ENCODE assay signal across 16 cellular contexts in genomic region chr3:49135499-49135898, GRCh38. TPM values are rescaled to one million over a fixed set of nuclear protein-coding genes. Genes with fewer than 3 reads are reported as not detected.
"Had no signal": no experiment of that assay in that cellular context is flagged by ENCODE, and none has a peak within 500 bp of the region (broad histone marks: within the 10 kb centered on the region; RNA-seq: fewer than 3 reads in every experiment).

No MANE protein-coding gene starts in this region.

- H3K27me3 ChIP-seq: body of pancreas, foreskin keratinocyte had no signal

- H3K4me3 Mint-ChIP-seq: activated CD8-positive, alpha-beta T cell treated with anti-CD3 and anti-CD28 coated beads for 36 hours; activated naive CD8-positive, alpha-beta T cell; T-helper 1 cell treated with Interleukin-12 subunit alpha and Interleukin-12 subunit beta and Interleukin-4 antibody, amounts not matched to agents 30 μg/mL and 1 μg/mL, for 36 hours had no signal

- H3K4me1 ChIP-seq: foreskin keratinocyte had no signal

- ATAC-seq: activated CD8-positive, alpha-beta T cell treated with anti-CD3 and anti-CD28 coated beads for 36 hours; body of pancreas; foreskin keratinocyte; lower lobe of right lung; WTC11 had no signal

- H3K27ac ChIP-seq: body of pancreas, foreskin keratinocyte, lower lobe of right lung, tibial artery had no signal

- H3K9me3 ChIP-seq: body of pancreas, lower lobe of right lung, tibial artery had no signal

- H3K9me3 Mint-ChIP-seq: activated CD8-positive, alpha-beta T cell treated with anti-CD3 and anti-CD28 coated beads for 36 hours; T-helper 1 cell treated with Interleukin-12 subunit alpha and Interleukin-12 subunit beta and Interleukin-4 antibody, amounts not matched to agents 30 μg/mL and 1 μg/mL, for 36 hours had no signal

- H3K36me3 Mint-ChIP-seq: activated naive CD8-positive, alpha-beta T cell had no signal

- H3K4me3 ChIP-seq: body of pancreas, lower lobe of right lung, tibial artery had no signal

- H3K27ac Mint-ChIP-seq: activated CD8-positive, alpha-beta T cell treated with anti-CD3 and anti-CD28 coated beads for 36 hours; activated naive CD8-positive, alpha-beta T cell; T-helper 1 cell treated with Interleukin-12 subunit alpha and Interleukin-12 subunit beta and Interleukin-4 antibody, amounts not matched to agents 30 μg/mL and 1 μg/mL, for 36 hours had no signal

- DNase-seq: activated CD4-positive, alpha-beta T cell treated with anti-CD3 and anti-CD28 coated beads for 4 hours; activated CD8-positive, alpha-beta memory T cell treated with anti-CD3 and anti-CD28 coated beads, Interleukin-2, amount 50 U/mL, for 4 hours; activated CD8-positive, alpha-beta T cell treated with anti-CD3 and anti-CD28 coated beads for 36 hours; activated gamma-delta T cell; activated T-cell treated with anti-CD3 and anti-CD28 coated beads, Interleukin-2, amount 50 U/mL, for 48 hours; amniotic stem cell; body of pancreas; effector memory CD4-positive, alpha-beta T cell; foreskin keratinocyte; lower lobe of right lung; stimulated activated CD4-positive, alpha-beta T cell treated with anti-CD3 and anti-CD28 coated beads, Interleukin-4, amount 100 ng/mL, for 24 hours; stimulated activated naive CD4-positive, alpha-beta T cell; tibial artery had no signal

RNA-seq across cellular contexts. Expression of gene LAMB2, which starts 2.6 kb away (rescaled TPM):
- total RNA-seq: activated CD8-positive, alpha-beta T cell treated with anti-CD3 and anti-CD28 coated beads for 36 hours had no signal
